In genomic region chr3:159782724-159783421, GRCh38 we compare ENCODE assay signal across 1 cellular context.
TF ChIP-seq lines count a peak whose summit lies in the region.

No MANE protein-coding gene starts in this region.

TF ChIP-seq in IMR-90, 13 proteins besides CTCF, POLR2A, EP300 and RAD21 (continued from another document):
- TF ChIP-seq USF2 (IDR thresholded peaks at IDR 0.05; ENCODE audit: low read depth, low read length) (no peak), RCOR1 (IDR thresholded peaks at IDR 0.05; ENCODE audit: insufficient replicate concordance, low read length) (no peak), MXI1 (IDR thresholded peaks at IDR 0.05; ENCODE audit: borderline replicate concordance, low read depth, low read length) (no peak), ELK1 (IDR thresholded peaks at IDR 0.05; ENCODE audit: borderline replicate concordance, low read depth, low read length) (no peak), BHLHE40 (IDR thresholded peaks at IDR 0.05; ENCODE audit: low read depth, low read length) (no peak)
TF ChIP-seq in IMR-90: peak in this region for 0.
